Comparison of ENCODE assay signal across 1 cellular context in genomic region chr11:69057801-69058200, GRCh38.
TF ChIP-seq lines count a peak whose summit lies in the region.

No MANE protein-coding gene starts in this region.

TF ChIP-seq in H1, 55 proteins besides CTCF, POLR2A, EP300 and RAD21:
- TF ChIP-seq ASH2L (IDR thresholded peaks at IDR 0.05; ENCODE audit: low read length) = no peak
- TF ChIP-seq CBX5 (IDR thresholded peaks at IDR 0.05; ENCODE audit: low read depth, low read length) = no peak
- TF ChIP-seq CBX8 (IDR thresholded peaks at IDR 0.05; ENCODE audit: borderline replicate concordance, low read depth, low read length) = no peak
